In genomic region chr7:130290745-130291144, GRCh38 we compare ENCODE assay signal across 2 cellular contexts.
A peak's percentile ranks its signal among the peaks of the same experiment; 100 is the strongest.
TF ChIP-seq lines count a peak whose summit lies in the region.

No MANE protein-coding gene starts in this region.

TF ChIP-seq in IMR-90, 13 proteins besides CTCF, POLR2A, EP300 and RAD21:
- no peak for TF ChIP-seq RCOR1 (IDR thresholded peaks at IDR 0.05; ENCODE audit: insufficient replicate concordance, low read length)
- TF ChIP-seq CEBPB (IDR thresholded peaks at IDR 0.05; ENCODE audit: low read depth, low read length): no peak
- no peak for TF ChIP-seq SMC3 (IDR thresholded peaks at IDR 0.05; ENCODE audit: low read depth, low read length)
- no peak for TF ChIP-seq NFE2L2 (IDR thresholded peaks at IDR 0.05; ENCODE audit: low read depth, low read length)
- no peak for TF ChIP-seq BHLHE40 (IDR thresholded peaks at IDR 0.05; ENCODE audit: low read depth, low read length)
- TF ChIP-seq USF2 (IDR thresholded peaks at IDR 0.05; ENCODE audit: low read depth, low read length): no peak
- TF ChIP-seq MAFK (IDR thresholded peaks at IDR 0.05; ENCODE audit: low read depth, low read length): no peak
- TF ChIP-seq CHD1 (IDR thresholded peaks at IDR 0.05; ENCODE audit: low read depth, low read length): no peak
- no peak for TF ChIP-seq MXI1 (IDR thresholded peaks at IDR 0.05; ENCODE audit: borderline replicate concordance, low read depth, low read length)
- no peak for TF ChIP-seq MAZ (IDR thresholded peaks at IDR 0.05; ENCODE audit: borderline replicate concordance, low read depth, low read length)
- no peak for TF ChIP-seq RFX5 (IDR thresholded peaks at IDR 0.05; ENCODE audit: low read depth, low read length)
- TF ChIP-seq FOS (IDR thresholded peaks at IDR 0.05; ENCODE audit: low read depth, low read length): no peak
- TF ChIP-seq, protein P1, sequence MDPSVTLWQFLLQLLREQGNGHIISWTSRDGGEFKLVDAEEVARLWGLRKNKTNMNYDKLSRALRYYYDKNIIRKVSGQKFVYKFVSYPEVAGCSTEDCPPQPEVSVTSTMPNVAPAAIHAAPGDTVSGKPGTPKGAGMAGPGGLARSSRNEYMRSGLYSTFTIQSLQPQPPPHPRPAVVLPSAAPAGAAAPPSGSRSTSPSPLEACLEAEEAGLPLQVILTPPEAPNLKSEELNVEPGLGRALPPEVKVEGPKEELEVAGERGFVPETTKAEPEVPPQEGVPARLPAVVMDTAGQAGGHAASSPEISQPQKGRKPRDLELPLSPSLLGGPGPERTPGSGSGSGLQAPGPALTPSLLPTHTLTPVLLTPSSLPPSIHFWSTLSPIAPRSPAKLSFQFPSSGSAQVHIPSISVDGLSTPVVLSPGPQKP (IDR thresholded peaks at IDR 0.05; ENCODE audit: borderline replicate concordance, low read depth, low read length): no peak
TF ChIP-seq in IMR-90: peak in this region for 0.

TF ChIP-seq in K562, 482 proteins besides CTCF, POLR2A, EP300 and RAD21:
- no peak for TF ChIP-seq BCL6 (CRISPR knock-in tag; IDR thresholded peaks at IDR 0.05)
- TF ChIP-seq GATA2 (CRISPR knock-in tag; IDR thresholded peaks at IDR 0.05): no peak
- no peak for TF ChIP-seq FOXA1 (IDR thresholded peaks at IDR 0.05; ENCODE audit: borderline replicate concordance)
- TF ChIP-seq NR0B1 (IDR thresholded peaks at IDR 0.05; ENCODE audit: partially characterized antibody): no peak
- TF ChIP-seq SMARCE1 (IDR thresholded peaks at IDR 0.05): 0 out of 2 replicates have a peak, but pooled peaks have one; percentile 15
- TF ChIP-seq DIDO1 (tag; IDR thresholded peaks at IDR 0.05; ENCODE audit: low read depth): no peak
- TF ChIP-seq ZNF140 (CRISPR knock-in tag; IDR thresholded peaks at IDR 0.05): no peak
- TF ChIP-seq HMG20B (CRISPR knock-in tag; IDR thresholded peaks at IDR 0.05): no peak
- TF ChIP-seq YBX1 (IDR thresholded peaks at IDR 0.05): no peak
- no peak for TF ChIP-seq SREBF1 (IDR thresholded peaks at IDR 0.05; ENCODE audit: borderline replicate concordance, low read depth, low read length)
- no peak for TF ChIP-seq ZNF699 (CRISPR knock-in tag; IDR thresholded peaks at IDR 0.05; ENCODE audit: insufficient replicate concordance)
- no peak for TF ChIP-seq TBP (optimal IDR thresholded peaks at IDR 0.05; ENCODE audit: low read depth, low read length)
- 0 out of 2 replicates have a peak, but pooled peaks have one; percentile 29 for TF ChIP-seq ARID1B (IDR thresholded peaks at IDR 0.05)
- TF ChIP-seq, protein P2, sequence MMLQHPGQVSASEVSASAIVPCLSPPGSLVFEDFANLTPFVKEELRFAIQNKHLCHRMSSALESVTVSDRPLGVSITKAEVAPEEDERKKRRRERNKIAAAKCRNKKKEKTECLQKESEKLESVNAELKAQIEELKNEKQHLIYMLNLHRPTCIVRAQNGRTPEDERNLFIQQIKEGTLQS (IDR thresholded peaks at IDR 0.05): peak; percentile 82
- TF ChIP-seq, protein P2 (CRISPR knock-in tag; conservative IDR thresholded peaks at IDR 0.05): no peak
- no peak for TF ChIP-seq LARP7 (IDR thresholded peaks at IDR 0.05)
- TF ChIP-seq ZBTB2 (IDR thresholded peaks at IDR 0.05): no peak
- TF ChIP-seq TOE1 (IDR thresholded peaks at IDR 0.05; ENCODE audit: borderline replicate concordance): no peak
- no peak for TF ChIP-seq TOE1 (CRISPR knock-in tag; IDR thresholded peaks at IDR 0.05; ENCODE audit: borderline replicate concordance, low read depth)
- peak; percentile 67; the same call in 1 of the 2 replicates for TF ChIP-seq JUND (IDR thresholded peaks at IDR 0.05; ENCODE audit: borderline replicate concordance, low read depth, low read length)
- TF ChIP-seq JUND (tag; IDR thresholded peaks at IDR 0.05; ENCODE audit: borderline replicate concordance, low read depth, low read length): peak; percentile 69; the same call in 1 of the 3 replicates
- no peak for TF ChIP-seq ZNF24 (IDR thresholded peaks at IDR 0.05)
- 0 out of 2 replicates have a peak, but pooled peaks have one; percentile 23 for TF ChIP-seq DPF2 (IDR thresholded peaks at IDR 0.05)
- peak; percentile 74; the same call in 1 of the 2 replicates for TF ChIP-seq JUN (IDR thresholded peaks at IDR 0.05; ENCODE audit: borderline replicate concordance, low read depth, low read length)
- TF ChIP-seq JUN (CRISPR knock-in tag; IDR thresholded peaks at IDR 0.05; ENCODE audit: borderline replicate concordance): no peak
- no peak for TF ChIP-seq SMAD3 (CRISPR knock-in tag; conservative IDR thresholded peaks at IDR 0.05)
- TF ChIP-seq ZNF584 (CRISPR knock-in tag; IDR thresholded peaks at IDR 0.05; ENCODE audit: low read depth): no peak
- TF ChIP-seq SIX5 (IDR thresholded peaks at IDR 0.05; ENCODE audit: borderline replicate concordance in 1 of 2, insufficient read depth in 1 of 2, low read depth in 1 of 2, low read length in 2 of 2): no peak
- TF ChIP-seq SUPT5H (IDR thresholded peaks at IDR 0.05): no peak
- no peak for TF ChIP-seq ZSCAN29 (IDR thresholded peaks at IDR 0.05)
- no peak for TF ChIP-seq CC2D1A (IDR thresholded peaks at IDR 0.05)
- TF ChIP-seq SMARCA4 (IDR thresholded peaks at IDR 0.05): 0 out of 2 replicates have a peak, but pooled peaks have one; percentile 20
- peak; percentile 49 for TF ChIP-seq FOSL1 (tag; conservative IDR thresholded peaks at IDR 0.05)
- TF ChIP-seq HMGN3 (IDR thresholded peaks at IDR 0.05; ENCODE audit: borderline replicate concordance, extremely low read depth, insufficient read length, low read depth, low read length): no peak
- no peak for TF ChIP-seq HOXB6 (CRISPR knock-in tag; IDR thresholded peaks at IDR 0.05; ENCODE audit: borderline replicate concordance)
- TF ChIP-seq HNRNPLL (IDR thresholded peaks at IDR 0.05; ENCODE audit: low read depth, low read length, poor library complexity, severe bottlenecking): no peak
- no peak for TF ChIP-seq FOXP1 (CRISPR knock-in tag; IDR thresholded peaks at IDR 0.05)
- TF ChIP-seq SRSF1 (IDR thresholded peaks at IDR 0.05; ENCODE audit: low read depth, low read length): no peak
- TF ChIP-seq PATZ1 (CRISPR knock-in tag; IDR thresholded peaks at IDR 0.05; ENCODE audit: borderline replicate concordance): no peak
- TF ChIP-seq CEBPB (tag; IDR thresholded peaks at IDR 0.05): no peak
- no peak for TF ChIP-seq SETDB1 (IDR thresholded peaks at IDR 0.05; ENCODE audit: low read length)
- TF ChIP-seq NFE2 (IDR thresholded peaks at IDR 0.05; ENCODE audit: low read depth): peak; percentile 55; the same call in 1 of the 2 replicates
